In the genomic region with DNA sequence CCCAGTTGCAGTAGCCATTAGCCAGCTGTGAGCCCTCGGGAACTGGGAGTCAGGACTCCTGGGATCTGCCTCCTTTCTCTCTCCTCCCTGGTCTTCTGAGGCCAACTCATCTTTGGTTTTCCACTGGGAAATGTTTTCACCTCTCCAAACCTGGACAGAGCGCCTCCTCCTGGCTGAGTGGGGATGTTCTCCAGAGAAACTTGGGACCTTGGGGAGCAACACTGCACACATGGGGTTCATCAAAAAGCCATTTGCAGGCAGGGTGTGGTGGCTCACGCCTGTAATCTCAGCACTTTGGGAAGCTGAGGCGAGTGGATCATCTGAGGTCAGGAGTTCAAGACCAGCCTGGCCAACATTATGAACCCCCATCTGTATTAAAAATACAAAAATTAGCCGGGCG, we compare ENCODE assay signal across 2 cellular contexts.
TF ChIP-seq lines count a peak whose summit lies in the region.

No MANE protein-coding gene starts in this region.

TF ChIP-seq in HCT116, 20 proteins besides CTCF, POLR2A, EP300 and RAD21 (continued from another document):
- TF ChIP-seq, protein P1, sequence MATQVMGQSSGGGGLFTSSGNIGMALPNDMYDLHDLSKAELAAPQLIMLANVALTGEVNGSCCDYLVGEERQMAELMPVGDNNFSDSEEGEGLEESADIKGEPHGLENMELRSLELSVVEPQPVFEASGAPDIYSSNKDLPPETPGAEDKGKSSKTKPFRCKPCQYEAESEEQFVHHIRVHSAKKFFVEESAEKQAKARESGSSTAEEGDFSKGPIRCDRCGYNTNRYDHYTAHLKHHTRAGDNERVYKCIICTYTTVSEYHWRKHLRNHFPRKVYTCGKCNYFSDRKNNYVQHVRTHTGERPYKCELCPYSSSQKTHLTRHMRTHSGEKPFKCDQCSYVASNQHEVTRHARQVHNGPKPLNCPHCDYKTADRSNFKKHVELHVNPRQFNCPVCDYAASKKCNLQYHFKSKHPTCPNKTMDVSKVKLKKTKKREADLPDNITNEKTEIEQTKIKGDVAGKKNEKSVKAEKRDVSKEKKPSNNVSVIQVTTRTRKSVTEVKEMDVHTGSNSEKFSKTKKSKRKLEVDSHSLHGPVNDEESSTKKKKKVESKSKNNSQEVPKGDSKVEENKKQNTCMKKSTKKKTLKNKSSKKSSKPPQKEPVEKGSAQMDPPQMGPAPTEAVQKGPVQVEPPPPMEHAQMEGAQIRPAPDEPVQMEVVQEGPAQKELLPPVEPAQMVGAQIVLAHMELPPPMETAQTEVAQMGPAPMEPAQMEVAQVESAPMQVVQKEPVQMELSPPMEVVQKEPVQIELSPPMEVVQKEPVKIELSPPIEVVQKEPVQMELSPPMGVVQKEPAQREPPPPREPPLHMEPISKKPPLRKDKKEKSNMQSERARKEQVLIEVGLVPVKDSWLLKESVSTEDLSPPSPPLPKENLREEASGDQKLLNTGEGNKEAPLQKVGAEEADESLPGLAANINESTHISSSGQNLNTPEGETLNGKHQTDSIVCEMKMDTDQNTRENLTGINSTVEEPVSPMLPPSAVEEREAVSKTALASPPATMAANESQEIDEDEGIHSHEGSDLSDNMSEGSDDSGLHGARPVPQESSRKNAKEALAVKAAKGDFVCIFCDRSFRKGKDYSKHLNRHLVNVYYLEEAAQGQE (IDR thresholded peaks at IDR 0.05; ENCODE audit: low read depth) = no peak
- TF ChIP-seq SRF (IDR thresholded peaks at IDR 0.05; ENCODE audit: low read depth) = no peak
- no peak for TF ChIP-seq YY1 (IDR thresholded peaks at IDR 0.05; ENCODE audit: extremely low read depth, insufficient replicate concordance, low read depth, low read length)
- no peak for TF ChIP-seq SP1 (IDR thresholded peaks at IDR 0.05; ENCODE audit: low read depth)
- no peak for TF ChIP-seq MAX (IDR thresholded peaks at IDR 0.05)
- no peak for TF ChIP-seq JUND (IDR thresholded peaks at IDR 0.05)
- no peak for TF ChIP-seq EZH2 (IDR thresholded peaks at IDR 0.05)
- TF ChIP-seq ELF1 (IDR thresholded peaks at IDR 0.05; ENCODE audit: borderline replicate concordance, low read depth) = no peak
- TF ChIP-seq ATF3 (IDR thresholded peaks at IDR 0.05) = no peak
- TF ChIP-seq EGR1 (IDR thresholded peaks at IDR 0.05; ENCODE audit: low read depth) = no peak
- no peak for TF ChIP-seq EZH2phosphoT487 (IDR thresholded peaks at IDR 0.05; ENCODE audit: borderline replicate concordance)

TF ChIP-seq in K562, 482 proteins besides CTCF, POLR2A, EP300 and RAD21 (continued from another document):
- TF ChIP-seq ZC3H11A (IDR thresholded peaks at IDR 0.05; ENCODE audit: low read depth, low read length) = no peak
- TF ChIP-seq TEAD4 (IDR thresholded peaks at IDR 0.05; ENCODE audit: low read length) = no peak
- TF ChIP-seq TEAD4 (CRISPR knock-in tag; IDR thresholded peaks at IDR 0.05; ENCODE audit: borderline replicate concordance) = no peak
- TF ChIP-seq ATF1 (CRISPR knock-in tag; IDR thresholded peaks at IDR 0.05) = no peak
- no peak for TF ChIP-seq ATF1 (tag; IDR thresholded peaks at IDR 0.05)
- no peak for TF ChIP-seq CGGBP1 (CRISPR knock-in tag; IDR thresholded peaks at IDR 0.05)
- no peak for TF ChIP-seq IRF2 (CRISPR knock-in tag; IDR thresholded peaks at IDR 0.05)
- TF ChIP-seq, protein P2, sequence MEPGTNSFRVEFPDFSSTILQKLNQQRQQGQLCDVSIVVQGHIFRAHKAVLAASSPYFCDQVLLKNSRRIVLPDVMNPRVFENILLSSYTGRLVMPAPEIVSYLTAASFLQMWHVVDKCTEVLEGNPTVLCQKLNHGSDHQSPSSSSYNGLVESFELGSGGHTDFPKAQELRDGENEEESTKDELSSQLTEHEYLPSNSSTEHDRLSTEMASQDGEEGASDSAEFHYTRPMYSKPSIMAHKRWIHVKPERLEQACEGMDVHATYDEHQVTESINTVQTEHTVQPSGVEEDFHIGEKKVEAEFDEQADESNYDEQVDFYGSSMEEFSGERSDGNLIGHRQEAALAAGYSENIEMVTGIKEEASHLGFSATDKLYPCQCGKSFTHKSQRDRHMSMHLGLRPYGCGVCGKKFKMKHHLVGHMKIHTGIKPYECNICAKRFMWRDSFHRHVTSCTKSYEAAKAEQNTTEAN (CRISPR knock-in tag; IDR thresholded peaks at IDR 0.05) = no peak
- TF ChIP-seq NR2C2 (CRISPR knock-in tag; IDR thresholded peaks at IDR 0.05) = no peak
- no peak for TF ChIP-seq NR2C2 (tag; IDR thresholded peaks at IDR 0.05)
- TF ChIP-seq ERF (CRISPR knock-in tag; IDR thresholded peaks at IDR 0.05) = no peak
- TF ChIP-seq, protein P1 (CRISPR knock-in tag; IDR thresholded peaks at IDR 0.05; ENCODE audit: low read depth) = no peak
- TF ChIP-seq LEF1 (IDR thresholded peaks at IDR 0.05) = no peak
- no peak for TF ChIP-seq RCOR1 (IDR thresholded peaks at IDR 0.05; ENCODE audit: borderline replicate concordance in 1 of 2, low read depth in 2 of 2, low read length in 2 of 2)
- TF ChIP-seq, protein P3, sequence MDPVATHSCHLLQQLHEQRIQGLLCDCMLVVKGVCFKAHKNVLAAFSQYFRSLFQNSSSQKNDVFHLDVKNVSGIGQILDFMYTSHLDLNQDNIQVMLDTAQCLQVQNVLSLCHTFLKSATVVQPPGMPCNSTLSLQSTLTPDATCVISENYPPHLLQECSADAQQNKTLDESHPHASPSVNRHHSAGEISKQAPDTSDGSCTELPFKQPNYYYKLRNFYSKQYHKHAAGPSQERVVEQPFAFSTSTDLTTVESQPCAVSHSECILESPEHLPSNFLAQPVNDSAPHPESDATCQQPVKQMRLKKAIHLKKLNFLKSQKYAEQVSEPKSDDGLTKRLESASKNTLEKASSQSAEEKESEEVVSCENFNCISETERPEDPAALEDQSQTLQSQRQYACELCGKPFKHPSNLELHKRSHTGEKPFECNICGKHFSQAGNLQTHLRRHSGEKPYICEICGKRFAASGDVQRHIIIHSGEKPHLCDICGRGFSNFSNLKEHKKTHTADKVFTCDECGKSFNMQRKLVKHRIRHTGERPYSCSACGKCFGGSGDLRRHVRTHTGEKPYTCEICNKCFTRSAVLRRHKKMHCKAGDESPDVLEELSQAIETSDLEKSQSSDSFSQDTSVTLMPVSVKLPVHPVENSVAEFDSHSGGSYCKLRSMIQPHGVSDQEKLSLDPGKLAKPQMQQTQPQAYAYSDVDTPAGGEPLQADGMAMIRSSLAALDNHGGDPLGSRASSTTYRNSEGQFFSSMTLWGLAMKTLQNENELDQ (CRISPR knock-in tag; IDR thresholded peaks at IDR 0.05; ENCODE audit: borderline replicate concordance) = no peak
- no peak for TF ChIP-seq DACH1 (IDR thresholded peaks at IDR 0.05; ENCODE audit: partially characterized antibody)
- TF ChIP-seq NR1H2 (CRISPR knock-in tag; IDR thresholded peaks at IDR 0.05) = 0 out of 2 replicates have a peak, but pooled peaks have one; percentile 48
